18 cellular contexts compared by ENCODE assay signal in genomic region chr9:95142728-95143127, GRCh38.
DNase-seq lines count a peak whose midpoint lies in the region; ATAC-seq and TF ChIP-seq lines count a peak whose summit lies in the region.
"Had no signal": no experiment of that assay in that cellular context is flagged by ENCODE, and none has a peak within 500 bp of the region (broad histone marks: within the 10 kb centered on the region; RNA-seq: fewer than 3 reads in every experiment).

No MANE protein-coding gene starts in this region.

- H3K9me3 ChIP-seq in cardiac muscle cell (ENCODE audit: low read depth) (no peaks in the 10 kb centered on the region), gastroesophageal sphincter (no peaks in the 10 kb centered on the region), upper lobe of right lung (no peaks in the 10 kb centered on the region)
- H3K9me3 ChIP-seq: BE2C, Caco-2 had no signal

- peak overlapping the region; percentile 36 for H3K27ac Mint-ChIP-seq in nephron progenitor cell
- H3K27ac Mint-ChIP-seq: CD4-positive, alpha-beta T cell had no signal

- no peak overlapping the region for H3K4me3 Mint-ChIP-seq in nephron progenitor cell
- H3K4me3 Mint-ChIP-seq: CD4-positive, alpha-beta T cell had no signal

- peaks cover 23% of the 10 kb centered on the region for H3K36me3 Mint-ChIP-seq in nephron progenitor cell (ENCODE audit: low read depth)

- TF ChIP-seq EP300 in gastroesophageal sphincter (IDR thresholded peaks at IDR 0.05), result no peak

- H3K4me1 ChIP-seq in cardiac muscle cell (ENCODE audit: low read depth) (peaks cover 4% of the 10 kb centered on the region), gastroesophageal sphincter (peaks cover 0 to 37% (median 0%) of the 10 kb centered on the region in 3 donors), upper lobe of right lung (peaks cover 5% of the 10 kb centered on the region)
- H3K4me1 ChIP-seq: Caco-2 had no signal

- CTCF ChIA-PET in HEK293T (lab: Yijun Ruan, JAX), result interaction anchor here (1.4 kb wide), 1 partner anchor 11 kb away, joined by 3 read pairs; no protein-coding TSS in a partner anchor

- no peaks in the 10 kb centered on the region for H3K27me3 ChIP-seq in cardiac muscle cell
- no peaks in the 10 kb centered on the region for H3K27me3 ChIP-seq in gastroesophageal sphincter
- no peaks in the 10 kb centered on the region for H3K27me3 ChIP-seq in upper lobe of right lung
- H3K27me3 ChIP-seq: BE2C had no signal

- no peaks in the 10 kb centered on the region for H3K36me3 ChIP-seq in cardiac muscle cell
- H3K36me3 ChIP-seq in gastroesophageal sphincter, result peaks cover 0 to 4% of the 10 kb centered on the region in 2 donors
- H3K36me3 ChIP-seq in upper lobe of right lung, result no peaks in the 10 kb centered on the region
- H3K36me3 ChIP-seq: BE2C had no signal

- no peaks in the 10 kb centered on the region for H3K9me3 Mint-ChIP-seq in nephron progenitor cell
- H3K9me3 Mint-ChIP-seq: CD4-positive, alpha-beta T cell had no signal

- no peak for TF ChIP-seq POLR2A in gastroesophageal sphincter (IDR thresholded peaks at IDR 0.05)

- POLR2A ChIA-PET in HEK293T (lab: Yijun Ruan, JAX), result no interaction called here

- no peak for DNase-seq in cardiac muscle cell (ENCODE audit: low read depth in 1 of 2, low spot score in 1 of 2)
- no peak for DNase-seq in left ventricle myocardium superior
- no peak for DNase-seq in nephron progenitor cell
- no peak for DNase-seq in upper lobe of right lung
- DNase-seq in C1 segment of cervical spinal cord (lab: John Stamatoyannopoulos, UW), result no peak
- no peak for DNase-seq in NCI-H1048 (lab: John Stamatoyannopoulos, UW)
- DNase-seq in HEK293T (ENCODE audit: extremely low spot score), result no peak
- DNase-seq: BE2C; Caco-2; CD4-positive, alpha-beta T cell; H7; MM.1S; NCI-H1105; NCI-H510A; NCI-H748 treated with DMSO at 0.1 percent for 48 hours; NK-92 treated with Interleukin-12 subunit alpha and Interleukin-12 subunit beta, amount 100 ng/mL, for 24 hours; Right ventricle myocardium superior had no signal

- intact Hi-C loops in left ventricle myocardium superior (cut with micrococcal nuclease), result no loop called here
- intact Hi-C loops in upper lobe of right lung (cut with DNase I), result no loop called here

- H3K4me1 Mint-ChIP-seq in nephron progenitor cell, result peaks cover 29% of the 10 kb centered on the region

- ATAC-seq in left ventricle myocardium superior, result no peak
- no peak for ATAC-seq in gastroesophageal sphincter
- no peak for ATAC-seq in upper lobe of right lung

- no peaks in the 10 kb centered on the region for H3K27me3 Mint-ChIP-seq in nephron progenitor cell (ENCODE audit: low read depth, poor library complexity)
- H3K27me3 Mint-ChIP-seq: CD4-positive, alpha-beta T cell had no signal

- H3K4me3 ChIP-seq in cardiac muscle cell, result no peak overlapping the region
- no peak overlapping the region for H3K4me3 ChIP-seq in gastroesophageal sphincter
- no peak overlapping the region for H3K4me3 ChIP-seq in upper lobe of right lung

- H3K27ac ChIP-seq in cardiac muscle cell (peak overlapping the region; percentile 52), gastroesophageal sphincter (peak overlapping the region in 3 of 4 donors; percentile 65 to 76 (median 72)), upper lobe of right lung (peak overlapping the region; percentile 17)

- TF ChIP-seq CTCF in cardiac muscle cell (IDR thresholded peaks at IDR 0.05; ENCODE audit: low read depth, low read length) (no peak), gastroesophageal sphincter (IDR thresholded peaks at IDR 0.05) (no peak), nephron progenitor cell (IDR thresholded peaks at IDR 0.05) (no peak), upper lobe of right lung (IDR thresholded peaks at IDR 0.05) (no peak)

- 86% methylated on average over 3 of the region's 3 CpGs; no CpG with 5 or more reads in 1 of the 2 donors for WGBS in gastroesophageal sphincter (ENCODE audit: low coverage in 1 of 2), 2 donors

TF ChIP-seq in HEK293T, 16 proteins besides CTCF, POLR2A, EP300 and RAD21:
- TF ChIP-seq SP1 (IDR thresholded peaks at IDR 0.05) (no peak), LEF1 (IDR thresholded peaks at IDR 0.05; ENCODE audit: borderline replicate concordance) (no peak), NFRKB (IDR thresholded peaks at IDR 0.05) (no peak), FOXK2 (IDR thresholded peaks at IDR 0.05) (no peak), CTBP1 (IDR thresholded peaks at IDR 0.05; ENCODE audit: borderline replicate concordance) (no peak), FOXM1 (IDR thresholded peaks at IDR 0.05; ENCODE audit: borderline replicate concordance) (no peak), FOXA1 (IDR thresholded peaks at IDR 0.05) (no peak), TARDBP (IDR thresholded peaks at IDR 0.05) (no peak), BHLHE40 (IDR thresholded peaks at IDR 0.05; ENCODE audit: borderline replicate concordance) (no peak)
TF ChIP-seq in HEK293T: peak in this region for 0.

Comparison
In these comparisons a context has a peak if more than half of its experiments do, and no peak if none do; other contexts are left out.
1. H3K27ac ChIP-seq: peak in every context shown above with its lines; median percentile 72 in gastroesophageal sphincter; 52 in cardiac muscle cell; 17 in upper lobe of right lung.